Comparison of ENCODE assay signal across 27 cellular contexts in the genomic region with DNA sequence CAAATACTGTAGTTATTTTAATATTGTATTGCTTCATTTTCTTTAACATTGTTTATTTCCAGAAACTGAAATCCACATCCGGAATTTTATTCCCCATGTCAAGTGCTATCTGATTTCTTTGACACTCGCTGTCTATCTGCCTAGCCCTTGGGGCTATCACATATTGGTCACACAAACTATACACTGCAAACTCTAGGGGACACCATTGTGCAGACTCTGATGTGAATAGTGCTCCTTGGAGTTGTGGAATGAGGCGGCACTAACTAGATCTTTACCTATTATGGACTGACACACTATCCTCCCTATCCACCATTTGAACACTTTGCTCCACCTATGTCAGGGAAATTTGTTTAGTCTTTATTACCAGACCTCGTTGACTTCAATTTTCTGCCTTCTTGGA.
DNase-seq lines count a peak whose midpoint lies in the region.
"Had no signal": no experiment of that assay in that cellular context is flagged by ENCODE, and none has a peak within 500 bp of the region (broad histone marks: within the 10 kb centered on the region; RNA-seq: fewer than 3 reads in every experiment).

No MANE protein-coding gene starts in this region.

- H3K27me3 Mint-ChIP-seq in activated T-cell treated with anti-CD3 and anti-CD28 coated beads, Interleukin-2, amount 50 U/mL, for 24 hours = peaks cover 13% of the 10 kb centered on the region
- H3K27me3 Mint-ChIP-seq: activated CD4-positive, alpha-beta T cell treated with anti-CD3 and anti-CD28 coated beads, Interleukin-2, amount 10 ng/mL, durations not matched to agents 24 days and 14 days; dendritic cell treated with granulocyte-macrophage colony-stimulating factor and Interleukin-4, amounts not matched to agents 40 ng/mL and 50 ng/mL, for 4 days; memory B cell; stimulated activated naive CD8-positive, alpha-beta T cell treated with anti-CD3 and anti-CD28 coated beads, Interleukin-15, Interleukin-2, amounts not matched to agents 100 ng/mL and 50 ng/mL, for 24 hours had no signal

- H3K36me3 Mint-ChIP-seq in activated T-cell treated with anti-CD3 and anti-CD28 coated beads, Interleukin-2, amount 50 U/mL, for 24 hours (ENCODE audit: low read depth) = no peaks in the 10 kb centered on the region
- H3K36me3 Mint-ChIP-seq: memory B cell had no signal

- no peaks in the 10 kb centered on the region for H3K9me3 Mint-ChIP-seq in activated T-cell treated with anti-CD3 and anti-CD28 coated beads, Interleukin-2, amount 50 U/mL, for 24 hours
- H3K9me3 Mint-ChIP-seq: activated CD4-positive, alpha-beta T cell treated with anti-CD3 and anti-CD28 coated beads, Interleukin-2, amount 10 ng/mL, durations not matched to agents 24 days and 14 days; activated naive CD4-positive, alpha-beta T cell treated with anti-CD3 and anti-CD28 coated beads for 36 hours; activated T-cell treated with anti-CD3 and anti-CD28 coated beads, Interleukin-2, amount 50 U/mL, for 72 hours; dendritic cell treated with granulocyte-macrophage colony-stimulating factor and Interleukin-4, amounts not matched to agents 40 ng/mL and 50 ng/mL, for 4 days; memory B cell; stimulated activated naive CD8-positive, alpha-beta T cell treated with anti-CD3 and anti-CD28 coated beads, Interleukin-15, Interleukin-2, amounts not matched to agents 100 ng/mL and 50 ng/mL, for 24 hours had no signal

- in situ Hi-C loops in SK-MEL-5 (cut with HindIII; ENCODE audit: low pct_unique_long_range_greater_than_20kb, low sequenced_read_pairs) = no loop called here

- no peak overlapping the region for H3K27ac Mint-ChIP-seq in activated T-cell treated with anti-CD3 and anti-CD28 coated beads, Interleukin-2, amount 50 U/mL, for 24 hours
- H3K27ac Mint-ChIP-seq: activated CD4-positive, alpha-beta T cell treated with anti-CD3 and anti-CD28 coated beads, Interleukin-2, amount 10 ng/mL, durations not matched to agents 24 days and 14 days; activated naive CD4-positive, alpha-beta T cell treated with anti-CD3 and anti-CD28 coated beads for 36 hours; activated T-cell treated with anti-CD3 and anti-CD28 coated beads, Interleukin-2, amount 50 U/mL, for 72 hours; dendritic cell treated with granulocyte-macrophage colony-stimulating factor and Interleukin-4, amounts not matched to agents 40 ng/mL and 50 ng/mL, for 4 days; memory B cell; stimulated activated naive CD8-positive, alpha-beta T cell treated with anti-CD3 and anti-CD28 coated beads, Interleukin-15, Interleukin-2, amounts not matched to agents 100 ng/mL and 50 ng/mL, for 24 hours had no signal

- no peak overlapping the region for H3K4me3 Mint-ChIP-seq in activated T-cell treated with anti-CD3 and anti-CD28 coated beads, Interleukin-2, amount 50 U/mL, for 24 hours
- H3K4me3 Mint-ChIP-seq: activated CD4-positive, alpha-beta T cell treated with anti-CD3 and anti-CD28 coated beads, Interleukin-2, amount 10 ng/mL, durations not matched to agents 24 days and 14 days; activated naive CD4-positive, alpha-beta T cell treated with anti-CD3 and anti-CD28 coated beads for 36 hours; activated T-cell treated with anti-CD3 and anti-CD28 coated beads, Interleukin-2, amount 50 U/mL, for 72 hours; dendritic cell treated with granulocyte-macrophage colony-stimulating factor and Interleukin-4, amounts not matched to agents 40 ng/mL and 50 ng/mL, for 4 days; memory B cell; stimulated activated naive CD8-positive, alpha-beta T cell treated with anti-CD3 and anti-CD28 coated beads, Interleukin-15, Interleukin-2, amounts not matched to agents 100 ng/mL and 50 ng/mL, for 24 hours had no signal

- DNase-seq in DMS153 treated with DMSO at 0.1 percent for 48 hours (lab: John Stamatoyannopoulos, UW; ENCODE audit: unreplicated experiment) (peak; percentile 5), DMS153 (lab: John Stamatoyannopoulos, UW) (no peak), H4 (ENCODE audit: low spot score) (peak; percentile 7), SK-MEL-5 (ENCODE audit: low read depth, low spot score) (peak; percentile 20), iris pigment epithelial cell (ENCODE audit: low read depth) (peak; percentile 12), NCI-H1694 treated with DMSO at 0.1 percent for 48 hours (lab: John Stamatoyannopoulos, UW) (no peak), activated gamma-delta T cell (lab: John Stamatoyannopoulos, UW) (no peak)
- DNase-seq in activated T-cell treated with anti-CD3 and anti-CD28 coated beads, Interleukin-2, amount 50 U/mL, for 24 hours = no peak
- DNase-seq: 8988T; activated CD4-positive, alpha-beta T cell treated with anti-CD3 and anti-CD28 coated beads, Interleukin-2, amount 10 ng/mL, durations not matched to agents 24 days and 14 days; activated naive CD4-positive, alpha-beta T cell treated with anti-CD3 and anti-CD28 coated beads for 36 hours; activated T-cell treated with anti-CD3 and anti-CD28 coated beads, Interleukin-2, amount 50 U/mL, for 72 hours; amygdala; BE2C; caudate nucleus; COR-L47; heart left ventricle; left colon; NCI-H187 treated with DMSO at 0.1 percent for 48 hours; NCI-H345; psoas muscle; stimulated activated CD4-positive, alpha-beta T cell treated with anti-CD3 and anti-CD28 coated beads, Interleukin-15, amount 100 ng/mL, for 24 hours; T-helper 2 cell; tibial artery had no signal

- H3K4me1 Mint-ChIP-seq in activated T-cell treated with anti-CD3 and anti-CD28 coated beads, Interleukin-2, amount 50 U/mL, for 24 hours (ENCODE audit: low read depth) = peaks cover 9% of the 10 kb centered on the region
- H3K4me1 Mint-ChIP-seq: activated CD4-positive, alpha-beta T cell treated with anti-CD3 and anti-CD28 coated beads, Interleukin-2, amount 10 ng/mL, durations not matched to agents 24 days and 14 days; memory B cell had no signal

Comparison
In these comparisons a context has a peak if more than half of its experiments do, and no peak if none do; other contexts are left out.
1. DNase-seq: peak in DMS153 treated with DMSO at 0.1 percent for 48 hours (single experiment), H4 (single experiment), SK-MEL-5 (single experiment) and iris pigment epithelial cell (single experiment); none in DMS153 (single experiment), NCI-H1694 treated with DMSO at 0.1 percent for 48 hours (single experiment), activated T-cell treated with anti-CD3 and anti-CD28 coated beads, Interleukin-2, amount 50 U/mL, for 24 hours (single experiment) and activated gamma-delta T cell (single experiment).